Comparison of ENCODE assay signal across 12 cellular contexts in genomic region chrX:149525903-149526302, GRCh38. TPM values are rescaled to one million over a fixed set of nuclear protein-coding genes. Genes with fewer than 3 reads are reported as not detected.
DNase-seq lines count a peak whose midpoint lies in the region; ATAC-seq and TF ChIP-seq lines count a peak whose summit lies in the region.
"Not testable (repeated sequence)": the region's sequence is repeated elsewhere in the genome, so short reads cannot be mapped to it uniquely, and the experiment has no call there.
"Had no signal": no experiment of that assay in that cellular context is flagged by ENCODE, and none has a peak within 500 bp of the region (broad histone marks: within the 10 kb centered on the region; RNA-seq: fewer than 3 reads in every experiment).

No MANE protein-coding gene starts in this region.

- not testable (repeated sequence) for H3K9me3 Mint-ChIP-seq in activated CD4-positive, alpha-beta T cell treated with anti-CD3 and anti-CD28 coated beads for 36 hours (ENCODE audit: low read depth); memory B cell

- in situ Hi-C loops in brain microvascular endothelial cell (cut with HindIII; ENCODE audit: low pct_ligation_motif_present, low sequenced_read_pairs): not testable (repeated sequence)

- ATAC-seq in GM18505 (IDR thresholded peaks at IDR 0.05; ENCODE audit: unreplicated experiment) (peak; percentile 29), GM21526 (IDR thresholded peaks at IDR 0.05; ENCODE audit: low FRiP score, unreplicated experiment) (peak; percentile 47), HG03039 (IDR thresholded peaks at IDR 0.05; ENCODE audit: unreplicated experiment) (peak; percentile 36), memory B cell (ENCODE audit: low read depth) (peak; percentile 46)
- ATAC-seq in activated CD4-positive, alpha-beta T cell treated with anti-CD3 and anti-CD28 coated beads for 36 hours: peak; percentile 31

- intact Hi-C loops in activated CD4-positive, alpha-beta T cell treated with anti-CD3 and anti-CD28 coated beads for 36 hours (cut with DNase I, micrococcal nuclease): loop anchor here in 1 of 2 experiments (5.0 kb wide), 2 partner anchors 106 to 301 kb away; partner anchors contain the start of gene TMEM185A

- H3K4me3 Mint-ChIP-seq in activated CD4-positive, alpha-beta T cell treated with anti-CD3 and anti-CD28 coated beads for 36 hours: not testable (repeated sequence)
- H3K4me3 Mint-ChIP-seq in memory B cell: peak overlapping the region; percentile 53

- WGBS in thymus: 6% methylated on average over 5 of the region's 5 CpGs

- TF ChIP-seq POLR2A in GM18505 (IDR thresholded peaks at IDR 0.05; ENCODE audit: borderline replicate concordance, extremely low read depth, insufficient read depth, insufficient read length): not testable (repeated sequence)

- H3K27ac ChIP-seq in brain microvascular endothelial cell: peak overlapping the region; percentile 55
- peak overlapping the region; percentile 31 for H3K27ac ChIP-seq in thymus (ENCODE audit: low read depth)

- not testable (repeated sequence) for H3K27me3 Mint-ChIP-seq in activated CD4-positive, alpha-beta T cell treated with anti-CD3 and anti-CD28 coated beads for 36 hours; memory B cell

- DNase-seq in Jurkat, Clone E6-1 (ENCODE audit: low read depth, low spot score): peak; percentile 28
- peak; percentile 10 for DNase-seq in activated CD4-positive, alpha-beta T cell treated with anti-CD3 and anti-CD28 coated beads for 36 hours
- DNase-seq in brain microvascular endothelial cell: not testable (repeated sequence)
- peak in 1 of 2 donors; percentile 28 for DNase-seq in memory B cell (ENCODE audit: low spot score in 2 of 2)

- CTCF ChIA-PET in activated CD4-positive, alpha-beta T cell treated with anti-CD3 and anti-CD28 coated beads for 36 hours (lab: Charles Lee): not testable (repeated sequence)

- H3K4me1 ChIP-seq in thymus (ENCODE audit: control insufficient read depth, insufficient read depth, low read length): not testable (repeated sequence)

- H3K9me3 ChIP-seq in thymus (ENCODE audit: control insufficient read depth): not testable (repeated sequence)

- not testable (repeated sequence) for H3K36me3 Mint-ChIP-seq in activated CD4-positive, alpha-beta T cell treated with anti-CD3 and anti-CD28 coated beads for 36 hours (ENCODE audit: low read depth); memory B cell

- POLR2A ChIA-PET in activated CD4-positive, alpha-beta T cell treated with anti-CD3 and anti-CD28 coated beads for 36 hours (lab: Charles Lee): interaction anchor here (1.1 kb wide), 1 partner anchor 21 kb away, joined by 3 read pairs; the partner anchor contains the start of gene IDS

- not testable (repeated sequence) for H3K36me3 ChIP-seq in brain microvascular endothelial cell (replicated peaks); thymus (ENCODE audit: control insufficient read depth, insufficient read depth)

- not testable (repeated sequence) for H3K27me3 ChIP-seq in brain microvascular endothelial cell (replicated peaks); thymus (ENCODE audit: control insufficient read depth, insufficient read depth)

- not testable (repeated sequence) for TF ChIP-seq CTCF in brain microvascular endothelial cell (IDR thresholded peaks at IDR 0.05; ENCODE audit: low read depth, low read length, missing control alignments)

- peaks cover 34% of the 10 kb centered on the region for H3K4me1 Mint-ChIP-seq in activated CD4-positive, alpha-beta T cell treated with anti-CD3 and anti-CD28 coated beads for 36 hours
- not testable (repeated sequence) for H3K4me1 Mint-ChIP-seq in memory B cell

- H3K27ac Mint-ChIP-seq in activated CD4-positive, alpha-beta T cell treated with anti-CD3 and anti-CD28 coated beads for 36 hours: peak overlapping the region; percentile 74
- peak overlapping the region; percentile 87 for H3K27ac Mint-ChIP-seq in memory B cell

- H3K4me3 ChIP-seq in Jurkat, Clone E6-1 (ENCODE audit: low read length); brain microvascular endothelial cell (ENCODE audit: low read depth, low read length); thymus (ENCODE audit: low read length): not testable (repeated sequence)

RNA-seq across cellular contexts. Expression of gene EOLA1, which starts 14.9 kb away (rescaled TPM):
- 19.5 TPM for polyA plus RNA-seq in Jurkat, Clone E6-1 (2012; ENCODE audit: insufficient read depth, insufficient read length)
- total RNA-seq in activated CD4-positive, alpha-beta T cell treated with anti-CD3 and anti-CD28 coated beads for 36 hours: 10 to 100 TPM; 29.4 to 37.4 TPM
- 33.5 TPM for polyA plus RNA-seq in thymus

RNA-seq across cellular contexts. Expression of gene IDS, which starts 20.8 kb away (rescaled TPM):
- 26.5 TPM for polyA plus RNA-seq in Jurkat, Clone E6-1 (2012; ENCODE audit: insufficient read depth, insufficient read length)
- 10 to 100 TPM; 52.6 to 64.3 TPM for total RNA-seq in activated CD4-positive, alpha-beta T cell treated with anti-CD3 and anti-CD28 coated beads for 36 hours
- polyA plus RNA-seq in thymus: 33.5 TPM

RNA-seq across cellular contexts. Expression of gene HSFX3, which starts 23.8 kb away (rescaled TPM):
- polyA plus RNA-seq in Jurkat, Clone E6-1 (2012; ENCODE audit: insufficient read depth, insufficient read length): not detected
- total RNA-seq in activated CD4-positive, alpha-beta T cell treated with anti-CD3 and anti-CD28 coated beads for 36 hours: not detected
- 1.6 TPM for polyA plus RNA-seq in thymus
- total RNA-seq: cardiac muscle cell; fibroblast of lung; H4; T-helper 2 cell treated with Interferon-gamma antibody and Interleukin-4, amounts not matched to agents 100 ng/mL and 5 ng/mL, for 36 hours had no signal
- polyA plus RNA-seq: cardiac muscle cell, fibroblast of lung had no signal
